In the genomic region with DNA sequence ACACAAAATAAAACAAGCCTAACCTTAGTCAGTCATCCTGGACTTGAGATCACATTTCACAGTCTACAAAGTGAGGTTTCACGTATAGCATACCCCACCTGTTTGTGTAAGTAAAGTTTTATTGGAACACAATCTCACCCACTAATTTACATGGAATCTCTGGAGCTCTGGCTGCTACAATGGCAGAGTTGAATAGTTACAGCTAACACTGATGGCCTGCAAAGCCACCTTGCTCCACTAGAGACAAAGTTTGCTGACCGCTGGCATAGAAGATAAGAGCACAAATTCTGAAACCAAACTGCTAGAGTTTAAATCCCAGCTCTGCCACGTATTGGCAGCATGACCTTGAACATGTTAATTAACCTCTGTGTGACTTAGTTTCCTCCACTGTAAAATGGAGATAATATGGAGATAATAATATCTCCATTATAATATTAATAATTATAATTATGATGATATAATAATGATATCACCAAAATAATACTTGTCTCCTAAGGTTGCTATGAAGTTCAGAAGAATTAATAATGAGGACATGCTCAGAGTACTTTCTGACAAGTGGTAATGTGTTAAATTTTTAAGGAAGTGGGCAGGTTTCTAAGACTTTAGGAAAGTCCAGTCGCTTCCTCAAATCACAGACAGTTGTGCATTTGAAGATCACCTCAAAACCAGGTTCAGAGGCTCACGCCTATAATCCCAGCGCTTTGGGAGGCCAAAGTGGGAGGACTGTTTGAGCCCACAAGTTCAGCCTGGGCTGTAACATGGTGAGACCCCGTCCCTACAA, we compare ENCODE assay signal across 11 cellular contexts.
A peak's percentile ranks its signal among the peaks of the same experiment; 100 is the strongest.
DNase-seq lines count a peak whose midpoint lies in the region; ATAC-seq and TF ChIP-seq lines count a peak whose summit lies in the region.
"Had no signal": no experiment of that assay in that cellular context is flagged by ENCODE, and none has a peak within 500 bp of the region (broad histone marks: within the 10 kb centered on the region; RNA-seq: fewer than 3 reads in every experiment).

No MANE protein-coding gene starts in this region.

- DNase-seq in cardiac muscle cell (ENCODE audit: low read depth in 1 of 2, low spot score in 1 of 2) (peak; percentile 24 to 40), left ventricle myocardium superior (no peak), SW480 (ENCODE audit: low spot score) (peak; percentile 85), foreskin fibroblast (peak in 1 of 2 donors; percentile 57), upper lobe of right lung (no peak), COLO668 (lab: John Stamatoyannopoulos, UW; ENCODE audit: unreplicated experiment) (no peak), HPDE6-E6E7 (ENCODE audit: extremely low spot score) (no peak)
- DNase-seq: activated CD8-positive, alpha-beta memory T cell treated with anti-CD3 and anti-CD28 coated beads, Interleukin-2, amount 10 ng/mL, durations not matched to agents 7 days and 5 days; cerebellar nuclear complex had no signal

- H3K36me3 ChIP-seq in cardiac muscle cell (no peaks in the 10 kb centered on the region), upper lobe of right lung (no peaks in the 10 kb centered on the region)

- H3K27ac ChIP-seq in cardiac muscle cell (no peak overlapping the region), upper lobe of right lung (peak overlapping the region; percentile 81)
- H3K27ac ChIP-seq: C4-2B had no signal

- intact Hi-C loops in left ventricle myocardium superior (cut with micrococcal nuclease) = no loop called here
- intact Hi-C loops in upper lobe of right lung (cut with DNase I) = no loop called here

- no peak for ATAC-seq in left ventricle myocardium superior
- no peak for ATAC-seq in upper lobe of right lung
- ATAC-seq in HG03521 (IDR thresholded peaks at IDR 0.05; ENCODE audit: unreplicated experiment) = no peak
- ATAC-seq: activated CD8-positive, alpha-beta memory T cell treated with anti-CD3 and anti-CD28 coated beads, Interleukin-2, amount 10 ng/mL, durations not matched to agents 7 days and 5 days had no signal

- H3K27me3 ChIP-seq in cardiac muscle cell (peaks cover 12% of the 10 kb centered on the region), upper lobe of right lung (no peaks in the 10 kb centered on the region)

- H3K4me3 ChIP-seq in cardiac muscle cell (no peak overlapping the region), foreskin fibroblast (ENCODE audit: low read depth in 1 of 2, low read length in 2 of 2) (no peak overlapping the region), upper lobe of right lung (no peak overlapping the region)

- TF ChIP-seq CTCF in cardiac muscle cell (IDR thresholded peaks at IDR 0.05; ENCODE audit: low read depth, low read length) = peak; percentile 19
- peak; percentile 26 for TF ChIP-seq CTCF in foreskin fibroblast (IDR thresholded peaks at IDR 0.05; ENCODE audit: low read depth, low read length)
- TF ChIP-seq CTCF in upper lobe of right lung (IDR thresholded peaks at IDR 0.05) = peak; percentile 31

- H3K4me1 ChIP-seq in cardiac muscle cell (ENCODE audit: low read depth) (no peaks in the 10 kb centered on the region), upper lobe of right lung (peaks cover 37% of the 10 kb centered on the region)

- H3K9me3 ChIP-seq in cardiac muscle cell (ENCODE audit: low read depth) (no peaks in the 10 kb centered on the region), upper lobe of right lung (no peaks in the 10 kb centered on the region)

Comparison
In these comparisons a context has a peak if more than half of its experiments do, and no peak if none do; other contexts are left out.
1. DNase-seq: peak in cardiac muscle cell (2 of 2) and SW480 (single experiment); none in left ventricle myocardium superior (single experiment), upper lobe of right lung (single experiment), COLO668 (single experiment) and HPDE6-E6E7 (single experiment).
2. Peak in every context shown above with its lines, with median percentiles within 50 percentile points of each other: CTCF ChIP-seq.